ENCODE assay signal across 1 cellular context in the genomic region with DNA sequence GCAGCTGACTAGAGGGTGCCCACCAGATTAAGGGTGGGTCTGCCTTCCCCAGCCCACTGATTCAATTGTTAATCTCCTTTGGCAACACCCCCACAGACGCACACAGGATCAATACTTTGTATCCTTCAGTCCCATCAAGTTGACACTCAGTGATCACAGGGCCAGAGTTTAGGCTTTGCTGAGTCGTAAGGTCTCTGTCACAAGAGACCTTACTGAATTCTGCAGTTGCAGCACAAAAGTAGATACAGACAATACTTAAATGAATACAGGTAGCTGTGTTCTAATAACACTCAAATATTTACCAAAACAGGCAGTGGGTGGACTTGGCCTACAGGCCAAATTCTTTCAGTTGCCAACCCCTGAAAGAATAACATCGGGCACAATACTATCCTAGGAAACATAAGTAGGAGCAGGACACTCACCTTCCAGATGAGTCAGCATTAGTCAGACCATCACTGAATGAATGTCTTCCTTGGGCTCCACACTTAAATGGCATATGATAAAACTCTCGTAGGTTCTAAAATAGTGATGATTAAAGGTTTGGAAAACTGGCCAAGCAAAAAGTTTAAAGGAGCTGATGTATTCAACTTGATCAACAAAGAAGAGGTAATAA.
TF ChIP-seq lines count a peak whose summit lies in the region.

No MANE protein-coding gene starts in this region.

TF ChIP-seq in SK-N-SH, 30 proteins besides CTCF, POLR2A, EP300 and RAD21 (continued from another document):
- TF ChIP-seq, protein P1, sequence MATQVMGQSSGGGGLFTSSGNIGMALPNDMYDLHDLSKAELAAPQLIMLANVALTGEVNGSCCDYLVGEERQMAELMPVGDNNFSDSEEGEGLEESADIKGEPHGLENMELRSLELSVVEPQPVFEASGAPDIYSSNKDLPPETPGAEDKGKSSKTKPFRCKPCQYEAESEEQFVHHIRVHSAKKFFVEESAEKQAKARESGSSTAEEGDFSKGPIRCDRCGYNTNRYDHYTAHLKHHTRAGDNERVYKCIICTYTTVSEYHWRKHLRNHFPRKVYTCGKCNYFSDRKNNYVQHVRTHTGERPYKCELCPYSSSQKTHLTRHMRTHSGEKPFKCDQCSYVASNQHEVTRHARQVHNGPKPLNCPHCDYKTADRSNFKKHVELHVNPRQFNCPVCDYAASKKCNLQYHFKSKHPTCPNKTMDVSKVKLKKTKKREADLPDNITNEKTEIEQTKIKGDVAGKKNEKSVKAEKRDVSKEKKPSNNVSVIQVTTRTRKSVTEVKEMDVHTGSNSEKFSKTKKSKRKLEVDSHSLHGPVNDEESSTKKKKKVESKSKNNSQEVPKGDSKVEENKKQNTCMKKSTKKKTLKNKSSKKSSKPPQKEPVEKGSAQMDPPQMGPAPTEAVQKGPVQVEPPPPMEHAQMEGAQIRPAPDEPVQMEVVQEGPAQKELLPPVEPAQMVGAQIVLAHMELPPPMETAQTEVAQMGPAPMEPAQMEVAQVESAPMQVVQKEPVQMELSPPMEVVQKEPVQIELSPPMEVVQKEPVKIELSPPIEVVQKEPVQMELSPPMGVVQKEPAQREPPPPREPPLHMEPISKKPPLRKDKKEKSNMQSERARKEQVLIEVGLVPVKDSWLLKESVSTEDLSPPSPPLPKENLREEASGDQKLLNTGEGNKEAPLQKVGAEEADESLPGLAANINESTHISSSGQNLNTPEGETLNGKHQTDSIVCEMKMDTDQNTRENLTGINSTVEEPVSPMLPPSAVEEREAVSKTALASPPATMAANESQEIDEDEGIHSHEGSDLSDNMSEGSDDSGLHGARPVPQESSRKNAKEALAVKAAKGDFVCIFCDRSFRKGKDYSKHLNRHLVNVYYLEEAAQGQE (IDR thresholded peaks at IDR 0.05; ENCODE audit: low read depth, low read length): no peak
- TF ChIP-seq EZH2phosphoT487 (IDR thresholded peaks at IDR 0.05; ENCODE audit: borderline replicate concordance, low read depth) (no peak), TAF1 (IDR thresholded peaks at IDR 0.05; ENCODE audit: borderline replicate concordance, low read depth, low read length) (no peak), FOXM1 (IDR thresholded peaks at IDR 0.05; ENCODE audit: low read depth) (no peak), FOXJ3 (CRISPR knock-in tag; IDR thresholded peaks at IDR 0.05) (no peak), RCOR1 (IDR thresholded peaks at IDR 0.05; ENCODE audit: low read length) (no peak)
